Comparison of ENCODE assay signal across 16 cellular contexts in the genomic region with DNA sequence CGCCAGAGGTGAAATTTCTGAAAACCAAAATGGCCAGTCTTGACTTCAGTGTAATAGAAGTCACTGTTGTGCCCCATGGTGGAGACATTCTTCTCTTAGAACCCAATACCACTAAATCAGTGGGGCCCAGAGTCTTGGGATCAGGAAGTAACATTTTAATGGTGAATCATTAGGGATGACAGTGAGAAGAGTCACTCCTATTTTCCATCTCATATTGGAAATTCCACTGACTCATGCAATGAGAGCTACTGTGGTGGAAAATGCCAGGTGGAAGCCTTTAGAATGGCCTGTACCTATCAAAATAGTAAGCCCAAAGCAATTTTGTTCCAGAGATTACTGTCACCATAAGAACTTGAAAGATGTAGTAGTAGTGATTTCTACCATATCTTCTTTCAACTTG. TPM values are rescaled to one million over a fixed set of nuclear protein-coding genes. Genes with fewer than 3 reads are reported as not detected.
DNase-seq lines count a peak whose midpoint lies in the region; ATAC-seq and TF ChIP-seq lines count a peak whose summit lies in the region.
"Had no signal": no experiment of that assay in that cellular context is flagged by ENCODE, and none has a peak within 500 bp of the region (broad histone marks: within the 10 kb centered on the region; RNA-seq: fewer than 3 reads in every experiment).

No MANE protein-coding gene starts in this region.

- peak overlapping the region; percentile 85 for H3K27ac ChIP-seq in PC-3 (ENCODE audit: low read length)
- H3K27ac ChIP-seq: cardiac muscle cell, heart left ventricle had no signal

- no peak overlapping the region for H3K27ac Mint-ChIP-seq in activated naive CD4-positive, alpha-beta T cell treated with anti-CD3 and anti-CD28 coated beads for 36 hours
- H3K27ac Mint-ChIP-seq in stimulated activated effector memory CD8-positive, alpha-beta T cell treated with anti-CD3 and anti-CD28 coated beads, Interleukin-12 subunit alpha, Interleukin-12 subunit beta, amount 100 ng/mL, for 72 hours: no peak overlapping the region
- H3K27ac Mint-ChIP-seq: CD14-positive monocyte had no signal

- H3K36me3 ChIP-seq in PC-3 (ENCODE audit: low read depth, low read length): no peaks in the 10 kb centered on the region
- H3K36me3 ChIP-seq: cardiac muscle cell, heart left ventricle had no signal

- no peaks in the 10 kb centered on the region for H3K27me3 ChIP-seq in PC-3 (ENCODE audit: low read length)
- H3K27me3 ChIP-seq: cardiac muscle cell had no signal

- no peaks in the 10 kb centered on the region for H3K9me2 ChIP-seq in PC-3 (replicated peaks; ENCODE audit: low read length)

- no peak overlapping the region for H3K4me3 ChIP-seq in PC-3 (ENCODE audit: low read length)
- H3K4me3 ChIP-seq in epithelial cell of esophagus (ENCODE audit: low read length): no peak overlapping the region
- H3K4me3 ChIP-seq: cardiac muscle cell, heart left ventricle, mucosa of descending colon had no signal

- H3K27me3 Mint-ChIP-seq in activated naive CD4-positive, alpha-beta T cell treated with anti-CD3 and anti-CD28 coated beads for 36 hours (ENCODE audit: low read depth): peaks cover 19% of the 10 kb centered on the region

- H3K79me2 ChIP-seq in PC-3 (ENCODE audit: low read length): no peaks in the 10 kb centered on the region

- H3K9me3 Mint-ChIP-seq in activated naive CD4-positive, alpha-beta T cell treated with anti-CD3 and anti-CD28 coated beads for 36 hours: no peaks in the 10 kb centered on the region
- no peaks in the 10 kb centered on the region for H3K9me3 Mint-ChIP-seq in stimulated activated effector memory CD8-positive, alpha-beta T cell treated with anti-CD3 and anti-CD28 coated beads, Interleukin-12 subunit alpha, Interleukin-12 subunit beta, amount 100 ng/mL, for 72 hours

- no peak overlapping the region for H3K4me3 Mint-ChIP-seq in activated naive CD4-positive, alpha-beta T cell treated with anti-CD3 and anti-CD28 coated beads for 36 hours
- H3K4me3 Mint-ChIP-seq in stimulated activated effector memory CD8-positive, alpha-beta T cell treated with anti-CD3 and anti-CD28 coated beads, Interleukin-12 subunit alpha, Interleukin-12 subunit beta, amount 100 ng/mL, for 72 hours: no peak overlapping the region
- H3K4me3 Mint-ChIP-seq: CD14-positive monocyte had no signal

- peak overlapping the region; percentile 46; the same call in 1 of the 2 replicates for H3K4me2 ChIP-seq in PC-3 (ENCODE audit: low read length)

- intact Hi-C loops in activated naive CD4-positive, alpha-beta T cell treated with anti-CD3 and anti-CD28 coated beads for 36 hours (cut with micrococcal nuclease): loop anchor here (5.0 kb wide), 1 partner anchor 1197 kb away; no protein-coding TSS in a partner anchor
- intact Hi-C loops in PC-3 (cut with micrococcal nuclease): no loop called here

- H4K20me1 ChIP-seq in PC-3 (ENCODE audit: low read length): no peaks in the 10 kb centered on the region

- no peaks in the 10 kb centered on the region for H3K36me3 Mint-ChIP-seq in activated naive CD4-positive, alpha-beta T cell treated with anti-CD3 and anti-CD28 coated beads for 36 hours (ENCODE audit: low read depth)
- no peaks in the 10 kb centered on the region for H3K36me3 Mint-ChIP-seq in stimulated activated effector memory CD8-positive, alpha-beta T cell treated with anti-CD3 and anti-CD28 coated beads, Interleukin-12 subunit alpha, Interleukin-12 subunit beta, amount 100 ng/mL, for 72 hours
- H3K36me3 Mint-ChIP-seq: CD14-positive monocyte had no signal

- H3K9me3 ChIP-seq in PC-3 (ENCODE audit: low read length): no peaks in the 10 kb centered on the region
- H3K9me3 ChIP-seq: heart left ventricle, mucosa of descending colon had no signal

- H3K4me1 Mint-ChIP-seq in activated naive CD4-positive, alpha-beta T cell treated with anti-CD3 and anti-CD28 coated beads for 36 hours (ENCODE audit: low read depth): peaks cover 24% of the 10 kb centered on the region
- H3K4me1 Mint-ChIP-seq in stimulated activated effector memory CD8-positive, alpha-beta T cell treated with anti-CD3 and anti-CD28 coated beads, Interleukin-12 subunit alpha, Interleukin-12 subunit beta, amount 100 ng/mL, for 72 hours: no peaks in the 10 kb centered on the region

- peaks cover 23% of the 10 kb centered on the region for H3K4me1 ChIP-seq in PC-3 (ENCODE audit: insufficient read depth, low read length)
- H3K4me1 ChIP-seq: heart left ventricle had no signal

- POLR2A ChIA-PET in PC-3 (lab: Charles Lee; ENCODE audit: unreplicated experiment): interaction anchor here (0.5 kb wide), 1 partner anchor 341 kb away, joined by 8 read pairs; no protein-coding TSS in a partner anchor

- BruUV-seq in PC-3 (replicated peaks; lab: Mats Ljungman, UMichigan): no TSS peak

- no peak overlapping the region for H2AFZ ChIP-seq in PC-3 (ENCODE audit: low read length)

- CTCF ChIA-PET in activated naive CD4-positive, alpha-beta T cell treated with anti-CD3 and anti-CD28 coated beads for 36 hours (lab: Charles Lee): interaction anchor here (0.6 to 4.0 kb wide), 2 partner anchors 16 to 148 kb away, joined by 3 to 25 read pairs; a partner anchor contains a TSS
- CTCF ChIA-PET in PC-3 (lab: Charles Lee): interaction anchor here (0.5 to 0.7 kb wide), 2 partner anchors 71 to 307 kb away, joined by 4 to 5 read pairs; no protein-coding TSS in a partner anchor

- DNase-seq in activated naive CD4-positive, alpha-beta T cell treated with anti-CD3 and anti-CD28 coated beads for 36 hours: peak; percentile 46
- no peak for DNase-seq in activated naive CD4-positive, alpha-beta T cell treated with Interleukin-2 at 50 U/mL for 16 hours
- peak; percentile 95 for DNase-seq in PC-3
- peak; percentile 94 for DNase-seq in epithelial cell of esophagus (ENCODE audit: low read depth)
- no peak for DNase-seq in stimulated activated effector memory CD8-positive, alpha-beta T cell treated with anti-CD3 and anti-CD28 coated beads, Interleukin-12 subunit alpha, Interleukin-12 subunit beta, amount 100 ng/mL, for 72 hours (ENCODE audit: low spot score in 2 of 2)
- no peak for DNase-seq in DMS114 treated with DMSO at 0.1 percent for 48 hours (lab: John Stamatoyannopoulos, UW; ENCODE audit: unreplicated experiment)
- DNase-seq: activated CD4-positive, alpha-beta T cell treated with anti-CD3 and anti-CD28 coated beads, Interleukin-2, amount 50 U/mL, for 48 hours; heart left ventricle; mucosa of descending colon; NCI-H446; SIG-M5; small intestine had no signal

- H3F3A ChIP-seq in PC-3 (ENCODE audit: low read length, unreplicated experiment): no peaks in the 10 kb centered on the region

- TF ChIP-seq CTCF in PC-3 (conservative IDR thresholded peaks at IDR 0.05; ENCODE audit: low read depth, low read length) (no peak), epithelial cell of esophagus (IDR thresholded peaks at IDR 0.05; ENCODE audit: insufficient read depth, low read depth, low read length, missing control alignments) (no peak)

- H3K9ac ChIP-seq in PC-3 (ENCODE audit: low read length): peak overlapping the region; percentile 38

- ATAC-seq in PC-3: peak; percentile 91
- peak; percentile 90 for ATAC-seq in stimulated activated effector memory CD8-positive, alpha-beta T cell treated with anti-CD3 and anti-CD28 coated beads, Interleukin-12 subunit alpha, Interleukin-12 subunit beta, amount 100 ng/mL, for 72 hours
- no peak for ATAC-seq in HG03571 (IDR thresholded peaks at IDR 0.05; ENCODE audit: unreplicated experiment)
- ATAC-seq in HG02763 (IDR thresholded peaks at IDR 0.05; ENCODE audit: unreplicated experiment): no peak
- ATAC-seq: heart left ventricle, mucosa of descending colon had no signal

RNA-seq across cellular contexts. Expression of a gene that starts 20.6 kb away (rescaled TPM):
- 1 to 10 TPM in 1 of 2 experiments, under 1 TPM in 1; 0.74 to 1.0 TPM for total RNA-seq in activated naive CD4-positive, alpha-beta T cell treated with anti-CD3 and anti-CD28 coated beads for 36 hours
- total RNA-seq in PC-3 (2014; rRNA removed): 0.80 and 1.4 TPM in 2 replicates

RNA-seq across cellular contexts. Expression of a gene that starts 28.8 kb away (rescaled TPM):
- total RNA-seq in activated naive CD4-positive, alpha-beta T cell treated with anti-CD3 and anti-CD28 coated beads for 36 hours: 10 to 100 TPM; 36.3 to 37.3 TPM
- total RNA-seq in PC-3 (2014; rRNA removed): 399 and 405 TPM in 2 replicates

Comparison
In these comparisons a context has a peak if more than half of its experiments do, and no peak if none do; other contexts are left out.
1. DNase-seq: peak in activated naive CD4-positive, alpha-beta T cell treated with anti-CD3 and anti-CD28 coated beads for 36 hours (single experiment), PC-3 (single experiment) and epithelial cell of esophagus (single experiment); none in activated naive CD4-positive, alpha-beta T cell treated with Interleukin-2 at 50 U/mL for 16 hours (single experiment), stimulated activated effector memory CD8-positive, alpha-beta T cell treated with anti-CD3 and anti-CD28 coated beads, Interleukin-12 subunit alpha, Interleukin-12 subunit beta, amount 100 ng/mL, for 72 hours (0 of 2) and DMS114 treated with DMSO at 0.1 percent for 48 hours (single experiment).
2. ATAC-seq: peak in PC-3 (single experiment) and stimulated activated effector memory CD8-positive, alpha-beta T cell treated with anti-CD3 and anti-CD28 coated beads, Interleukin-12 subunit alpha, Interleukin-12 subunit beta, amount 100 ng/mL, for 72 hours (single experiment); none in HG03571 (single experiment) and HG02763 (single experiment).
3. RNA of a gene that starts 28.8 kb away (total RNA-seq): 399 to 405 TPM in PC-3; 36.3 to 37.3 TPM in activated naive CD4-positive, alpha-beta T cell treated with anti-CD3 and anti-CD28 coated beads for 36 hours; every median in the first group is over 10 times any median in the second.